Comparison of ENCODE assay signal across 1 cellular context in genomic region chr2:201118121-201118956, GRCh38.
TF ChIP-seq lines count a peak whose summit lies in the region.

No MANE protein-coding gene starts in this region.

TF ChIP-seq in K562, 482 proteins besides CTCF, POLR2A, EP300 and RAD21 (continued from another document and continues in another):
- TF ChIP-seq HMGXB4 (CRISPR knock-in tag; IDR thresholded peaks at IDR 0.05) (no peak), TEAD1 (CRISPR knock-in tag; IDR thresholded peaks at IDR 0.05) (peak; percentile 81 to 93), ZNF175 (CRISPR knock-in tag; IDR thresholded peaks at IDR 0.05; ENCODE audit: low read depth) (0 out of 2 replicates have a peak, but pooled peaks have one; percentile 40), C11orf30 (IDR thresholded peaks at IDR 0.05; ENCODE audit: low read depth) (no peak), ATF2 (CRISPR knock-in tag; IDR thresholded peaks at IDR 0.05) (no peak), THRAP3 (IDR thresholded peaks at IDR 0.05; ENCODE audit: borderline replicate concordance) (no peak), GATA2 (CRISPR knock-in tag; IDR thresholded peaks at IDR 0.05) (no peak), ZC3H11A (IDR thresholded peaks at IDR 0.05; ENCODE audit: low read depth, low read length) (no peak), ZBTB8A (IDR thresholded peaks at IDR 0.05; ENCODE audit: partially characterized antibody) (no peak), MYNN (IDR thresholded peaks at IDR 0.05) (peak; percentile 14; the same call in 1 of the 2 replicates), MYNN (CRISPR knock-in tag; IDR thresholded peaks at IDR 0.05) (no peak), E2F4 (CRISPR knock-in tag; IDR thresholded peaks at IDR 0.05; ENCODE audit: low read depth) (no peak), ZNF41 (CRISPR knock-in tag; conservative IDR thresholded peaks at IDR 0.05) (no peak), RBBP5 (IDR thresholded peaks at IDR 0.05; ENCODE audit: borderline replicate concordance, insufficient read depth, low read length, poor library complexity, severe bottlenecking) (peak; percentile 46), ZNF282 (CRISPR knock-in tag; IDR thresholded peaks at IDR 0.05) (no peak), SREBF2 (CRISPR knock-in tag; IDR thresholded peaks at IDR 0.05) (no peak), ARHGAP35 (IDR thresholded peaks at IDR 0.05; ENCODE audit: partially characterized antibody) (no peak), ARID1B (IDR thresholded peaks at IDR 0.05) (peak; percentile 38), U2AF2 (optimal IDR thresholded peaks at IDR 0.05; ENCODE audit: low read depth, low read length) (no peak), PHF8 (IDR thresholded peaks at IDR 0.05; ENCODE audit: borderline replicate concordance, low read length) (peak; percentile 35; the same call in 1 of the 2 replicates), OTX1 (CRISPR knock-in tag; IDR thresholded peaks at IDR 0.05) (no peak), ZNF134 (CRISPR knock-in tag; conservative IDR thresholded peaks at IDR 0.05) (no peak), ELF2 (CRISPR knock-in tag; IDR thresholded peaks at IDR 0.05) (no peak), CSDE1 (IDR thresholded peaks at IDR 0.05) (no peak), KLF10 (CRISPR knock-in tag; IDR thresholded peaks at IDR 0.05) (no peak), WHSC1 (IDR thresholded peaks at IDR 0.05; ENCODE audit: low read length) (no peak), SREBF1 (IDR thresholded peaks at IDR 0.05; ENCODE audit: borderline replicate concordance, low read depth, low read length) (no peak), CEBPB (tag; IDR thresholded peaks at IDR 0.05) (peak; percentile 82), KLF6 (CRISPR knock-in tag; IDR thresholded peaks at IDR 0.05; ENCODE audit: borderline replicate concordance) (no peak), MCM5 (IDR thresholded peaks at IDR 0.05; ENCODE audit: low read depth) (no peak), TCF3 (CRISPR knock-in tag; IDR thresholded peaks at IDR 0.05) (peak; percentile 11; the same call in 1 of the 2 replicates), TRIM25 (IDR thresholded peaks at IDR 0.05; ENCODE audit: borderline replicate concordance) (no peak), JUN (IDR thresholded peaks at IDR 0.05; ENCODE audit: borderline replicate concordance, low read depth, low read length) (no peak), JUN (CRISPR knock-in tag; IDR thresholded peaks at IDR 0.05; ENCODE audit: borderline replicate concordance) (no peak), SPI1 (IDR thresholded peaks at IDR 0.05; ENCODE audit: borderline replicate concordance, low read depth, low read length) (no peak), SMARCB1 (IDR thresholded peaks at IDR 0.05; ENCODE audit: insufficient read length, low read depth) (no peak), ZBTB26 (CRISPR knock-in tag; IDR thresholded peaks at IDR 0.05) (no peak), PCBP1 (IDR thresholded peaks at IDR 0.05; ENCODE audit: low read depth, low read length, poor library complexity, severe bottlenecking) (no peak), GTF2F1 (IDR thresholded peaks at IDR 0.05; ENCODE audit: low read depth, low read length) (no peak), NFE2 (IDR thresholded peaks at IDR 0.05; ENCODE audit: low read depth) (no peak; the same call in 1 of the 2 replicates), TAL1 (IDR thresholded peaks at IDR 0.05) (no peak), BRF2 (IDR thresholded peaks at IDR 0.05; ENCODE audit: borderline replicate concordance, insufficient read depth, insufficient read length) (no peak), ZKSCAN1 (IDR thresholded peaks at IDR 0.05; ENCODE audit: low read depth, low read length) (0 out of 2 replicates have a peak, but pooled peaks have one; percentile 23), ZNF217 (CRISPR knock-in tag; IDR thresholded peaks at IDR 0.05) (no peak), ZNF644 (tag; IDR thresholded peaks at IDR 0.05; ENCODE audit: low read depth) (no peak), ZNF311 (CRISPR knock-in tag; IDR thresholded peaks at IDR 0.05) (no peak), TBL1XR1 (IDR thresholded peaks at IDR 0.05; ENCODE audit: low read length in 2 of 2) (peak in 1 of 2 experiments; percentile 38; a peak in 2 of 4 replicates), YY1 (IDR thresholded peaks at IDR 0.05; ENCODE audit: borderline replicate concordance in 1 of 3, control insufficient read depth in 1 of 3, extremely low read depth in 1 of 3, insufficient read depth in 3 of 3, insufficient read length in 1 of 3, insufficient replicate concordance in 2 of 3, low read depth in 1 of 3, low read length in 2 of 3) (peak in 1 of 3 experiments; percentile 4), AFF1 (IDR thresholded peaks at IDR 0.05; ENCODE audit: low read depth in 1 of 2, partially characterized antibody in 2 of 2) (no peak), SNRNP70 (optimal IDR thresholded peaks at IDR 0.05; ENCODE audit: low read depth, low read length) (no peak), SOX6 (IDR thresholded peaks at IDR 0.05) (0 out of 2 replicates have a peak, but pooled peaks have one; percentile 12), ZNF354B (CRISPR knock-in tag; IDR thresholded peaks at IDR 0.05) (no peak), UBTF (IDR thresholded peaks at IDR 0.05; ENCODE audit: borderline replicate concordance in 1 of 2, low read depth in 2 of 2, low read length in 2 of 2) (peak; percentile 70 to 71; a peak in 2 of 4 replicates), ZNF740 (CRISPR knock-in tag; IDR thresholded peaks at IDR 0.05) (no peak), ZNF740 (tag; IDR thresholded peaks at IDR 0.05) (0 out of 4 replicates have a peak, but pooled peaks of 1 of the 2 experiments have one; percentile 2)
